ENCODE assay signal across 1 cellular context in the genomic region with DNA sequence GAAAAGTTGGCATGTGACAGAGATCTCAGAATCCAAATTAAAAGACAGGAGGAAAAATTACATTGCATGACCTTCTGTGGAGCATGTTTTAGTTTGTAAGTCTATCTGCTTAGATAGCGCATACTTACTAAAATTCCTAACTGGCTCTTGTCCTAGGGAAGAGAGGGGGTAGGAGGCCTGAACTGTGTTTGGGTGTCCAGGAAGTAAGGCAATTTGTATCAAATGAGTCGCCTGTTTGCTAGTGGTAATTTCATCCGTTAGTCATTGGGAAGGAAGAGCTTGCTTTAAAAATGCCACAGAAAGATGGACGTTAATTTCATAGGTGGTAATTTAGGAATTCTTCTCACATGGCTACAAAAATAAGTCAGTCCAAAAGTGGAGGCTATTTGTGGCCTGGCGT.
TF ChIP-seq lines count a peak whose summit lies in the region.

No MANE protein-coding gene starts in this region.

TF ChIP-seq in H1, 55 proteins besides CTCF, POLR2A, EP300 and RAD21:
- TF ChIP-seq SIN3A (conservative IDR thresholded peaks at IDR 0.05 in 1 of 2, IDR thresholded peaks at IDR 0.05 in 1 of 2; ENCODE audit: low read depth in 1 of 2, low read length in 2 of 2): no peak
- no peak for TF ChIP-seq CHD1 (IDR thresholded peaks at IDR 0.05; ENCODE audit: low read depth, low read length)
- TF ChIP-seq, protein P1, sequence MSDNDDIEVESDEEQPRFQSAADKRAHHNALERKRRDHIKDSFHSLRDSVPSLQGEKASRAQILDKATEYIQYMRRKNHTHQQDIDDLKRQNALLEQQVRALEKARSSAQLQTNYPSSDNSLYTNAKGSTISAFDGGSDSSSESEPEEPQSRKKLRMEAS (IDR thresholded peaks at IDR 0.05): no peak
- TF ChIP-seq, protein P2, sequence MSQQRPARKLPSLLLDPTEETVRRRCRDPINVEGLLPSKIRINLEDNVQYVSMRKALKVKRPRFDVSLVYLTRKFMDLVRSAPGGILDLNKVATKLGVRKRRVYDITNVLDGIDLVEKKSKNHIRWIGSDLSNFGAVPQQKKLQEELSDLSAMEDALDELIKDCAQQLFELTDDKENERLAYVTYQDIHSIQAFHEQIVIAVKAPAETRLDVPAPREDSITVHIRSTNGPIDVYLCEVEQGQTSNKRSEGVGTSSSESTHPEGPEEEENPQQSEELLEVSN (IDR thresholded peaks at IDR 0.05): no peak
- TF ChIP-seq CHD2 (IDR thresholded peaks at IDR 0.05; ENCODE audit: low read length): no peak
- no peak for TF ChIP-seq FOSL1 (IDR thresholded peaks at IDR 0.05; ENCODE audit: insufficient read depth, low read depth, low read length)
- TF ChIP-seq, protein P3, sequence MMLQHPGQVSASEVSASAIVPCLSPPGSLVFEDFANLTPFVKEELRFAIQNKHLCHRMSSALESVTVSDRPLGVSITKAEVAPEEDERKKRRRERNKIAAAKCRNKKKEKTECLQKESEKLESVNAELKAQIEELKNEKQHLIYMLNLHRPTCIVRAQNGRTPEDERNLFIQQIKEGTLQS (IDR thresholded peaks at IDR 0.05; ENCODE audit: insufficient read depth, low read depth, low read length): no peak
- TF ChIP-seq JUND (IDR thresholded peaks at IDR 0.05; ENCODE audit: low read length): no peak
- TF ChIP-seq JUN (IDR thresholded peaks at IDR 0.05; ENCODE audit: low read depth, low read length): no peak
- no peak for TF ChIP-seq BACH1 (IDR thresholded peaks at IDR 0.05; ENCODE audit: low read length)
